ENCODE assay signal across 1 cellular context in genomic region chr19:797528-798414, GRCh38.
TF ChIP-seq lines count a peak whose summit lies in the region.

No MANE protein-coding gene starts in this region.

TF ChIP-seq in SK-N-SH treated with all-trans-retinoic acid at 6 μM for 48 hours, 23 proteins besides CTCF, POLR2A, EP300 and RAD21 (continued from another document):
- TF ChIP-seq TSHZ2 (CRISPR knock-in tag; IDR thresholded peaks at IDR 0.05) (peak; percentile 73), CSDC2 (CRISPR knock-in tag; IDR thresholded peaks at IDR 0.05) (peak; percentile 86; the same call in 1 of the 2 replicates), ZC3H10 (CRISPR knock-in tag; IDR thresholded peaks at IDR 0.05) (peak; percentile 19; the same call in 1 of the 2 replicates)
